8 cellular contexts compared by ENCODE assay signal in genomic region chr2:61538179-61538919, GRCh38.
DNase-seq lines count a peak whose midpoint lies in the region; ATAC-seq and TF ChIP-seq lines count a peak whose summit lies in the region.

XPO1 (minus strand) TSS chr2:61538356; CDS start chr2:61533897, 4,459 bp downstream.

- H3K9me3 Mint-ChIP-seq in central memory CD8-positive, alpha-beta T cell: no peaks in the 10 kb centered on the region

- H3K4me1 Mint-ChIP-seq in central memory CD8-positive, alpha-beta T cell: peaks cover 42% of the 10 kb centered on the region

- ATAC-seq in GM19025 (IDR thresholded peaks at IDR 0.05; ENCODE audit: low read depth, unreplicated experiment) (peak; percentile 83), HG03342 (IDR thresholded peaks at IDR 0.05; ENCODE audit: unreplicated experiment) (peak; percentile 82)
- peak; percentile 78 for ATAC-seq in central memory CD8-positive, alpha-beta T cell (replicated peaks; ENCODE audit: extremely low read depth, poor library complexity, severe bottlenecking)

- TF ChIP-seq CTCF in AG09309 (IDR thresholded peaks at IDR 0.05; ENCODE audit: control insufficient read depth, insufficient read depth, low read depth, low read length, missing control alignments): no peak

- H3K36me3 Mint-ChIP-seq in central memory CD8-positive, alpha-beta T cell (ENCODE audit: insufficient read depth): peaks cover 30% of the 10 kb centered on the region

- peak within 1 kb of the TSS; percentile 92 for H3K4me3 Mint-ChIP-seq in central memory CD8-positive, alpha-beta T cell

- H3K27ac Mint-ChIP-seq in central memory CD8-positive, alpha-beta T cell (ENCODE audit: low read depth): peak within 1 kb of the TSS; percentile 98

- no peaks in the 10 kb centered on the region for H3K27me3 Mint-ChIP-seq in central memory CD8-positive, alpha-beta T cell

- peak within 1 kb of the TSS; percentile 82 for H3K4me3 ChIP-seq in AG09309 (ENCODE audit: control insufficient read depth, low read depth, low read length)

- DNase-seq in AG09309 (ENCODE audit: low read depth): peak; percentile 98
- peak; percentile 100 for DNase-seq in NCI-H446 (lab: John Stamatoyannopoulos, UW)
- peak; percentile 97 for DNase-seq in activated CD4-positive, CD25-positive, alpha-beta regulatory T cell treated with anti-CD3 and anti-CD28 coated beads, Interleukin-2, amount 50 U/mL, for 16 hours (ENCODE audit: low read depth, low spot score)
- peak; percentile 95 to 98 for DNase-seq in central memory CD8-positive, alpha-beta T cell (ENCODE audit: low spot score in 2 of 2)
- DNase-seq in iris pigment epithelial cell (ENCODE audit: low read depth): peak; percentile 100
- peak; percentile 99 for DNase-seq in stimulated activated CD4-positive, alpha-beta T cell treated with anti-CD3 and anti-CD28 coated beads, Interleukin-12 subunit alpha, Interleukin-12 subunit beta, amount 100 ng/mL, for 4 hours

Comparison
In these comparisons a context has a peak if more than half of its experiments do, and no peak if none do; other contexts are left out.
1. Peak in every context shown above with its lines: DNase-seq, ATAC-seq and H3K4me3 ChIP-seq.